20 cellular contexts compared by ENCODE assay signal in the genomic region with DNA sequence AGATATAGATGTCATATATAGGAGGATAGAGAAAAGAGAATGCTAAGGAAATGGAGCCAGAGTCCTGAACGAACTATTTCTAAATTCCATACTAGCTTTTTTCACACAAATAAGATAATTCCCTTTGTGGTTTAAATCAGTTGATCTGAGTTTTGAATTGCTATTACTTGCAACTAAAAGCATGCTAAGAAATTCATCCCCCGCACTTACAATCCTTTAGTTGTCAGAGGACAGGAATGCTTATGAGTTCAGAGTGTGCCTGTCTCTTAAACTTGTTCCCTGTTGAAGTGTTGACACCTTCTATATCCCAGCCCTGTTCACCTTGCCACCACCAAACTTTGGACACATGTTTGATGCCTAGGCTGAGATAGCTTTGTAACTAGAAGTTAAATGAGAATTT.
"Had no signal": no experiment of that assay in that cellular context is flagged by ENCODE, and none has a peak within 500 bp of the region (broad histone marks: within the 10 kb centered on the region; RNA-seq: fewer than 3 reads in every experiment).

No MANE protein-coding gene starts in this region.

- H2AFZ ChIP-seq: hepatocyte had no signal

- H3K36me3 ChIP-seq: upper lobe of right lung had no signal

- H3K4me3 ChIP-seq: coronary artery, hepatocyte, psoas muscle, skin epidermis, testis, tibial nerve, upper lobe of right lung had no signal

- DNase-seq: effector memory CD4-positive, alpha-beta T cell; foreskin keratinocyte; head of caudate nucleus; left colon; mammary epithelial cell; naive thymus-derived CD4-positive, alpha-beta T cell; nephron progenitor cell; psoas muscle; retina; stimulated activated CD4-positive, alpha-beta T cell treated with anti-CD3 and anti-CD28 coated beads, Interleukin-2, amount 100 ng/mL, for 24 hours; stimulated activated CD4-positive, alpha-beta T cell treated with anti-CD3 and anti-CD28 coated beads, Interleukin-4, amount 100 ng/mL, for 4 hours; stimulated activated naive B cell treated with anti-CD40 and anti-IgM and Interleukin-4, amounts not matched to agents 10 μg/mL and 1 μg/mL and 100 μg/mL, for 72 hours; stimulated activated naive CD8-positive, alpha-beta T cell treated with anti-CD3 and anti-CD28 coated beads, Interleukin-15, amount 100 ng/mL, for 72 hours; testis; upper lobe of right lung had no signal

- H3K4me1 ChIP-seq: foreskin keratinocyte, psoas muscle, testis, tibial nerve, upper lobe of right lung had no signal

- H3K9me3 ChIP-seq: psoas muscle, testis, upper lobe of right lung had no signal

- H3K27me3 ChIP-seq: foreskin keratinocyte, hepatocyte, testis, tibial nerve, upper lobe of right lung had no signal

- H3K4me2 ChIP-seq: hepatocyte had no signal

- H3K79me2 ChIP-seq: hepatocyte had no signal

- H3K27ac ChIP-seq: coronary artery, foreskin keratinocyte, hepatocyte, psoas muscle, skin epidermis, testis, tibial nerve, upper lobe of right lung had no signal

- FAIRE-seq: endometrium had no signal
